In genomic region chr13:110538632-110539031, GRCh38 we compare ENCODE assay signal across 11 cellular contexts.
A peak's percentile ranks its signal among the peaks of the same experiment; 100 is the strongest.
DNase-seq lines count a peak whose midpoint lies in the region; ATAC-seq lines count a peak whose summit lies in the region.
"Had no signal": no experiment of that assay in that cellular context is flagged by ENCODE, and none has a peak within 500 bp of the region (broad histone marks: within the 10 kb centered on the region; RNA-seq: fewer than 3 reads in every experiment).

No MANE protein-coding gene starts in this region.

- H3K36me3 Mint-ChIP-seq in stimulated activated memory B cell treated with anti-CD40 and anti-IgM and Interleukin-4, amounts not matched to agents 10 μg/mL and 1 μg/mL and 100 μg/mL, for 72 hours = peaks cover 5% of the 10 kb centered on the region
- H3K36me3 Mint-ChIP-seq in effector memory CD8-positive, alpha-beta T cell (ENCODE audit: insufficient read depth) = peaks cover 6% of the 10 kb centered on the region

- H3K27ac Mint-ChIP-seq in stimulated activated memory B cell treated with anti-CD40 and anti-IgM and Interleukin-4, amounts not matched to agents 10 μg/mL and 1 μg/mL and 100 μg/mL, for 72 hours = no peak overlapping the region
- no peak overlapping the region for H3K27ac Mint-ChIP-seq in effector memory CD8-positive, alpha-beta T cell
- H3K27ac Mint-ChIP-seq: activated T-helper 2 cell treated with anti-CD3 and anti-CD28 coated beads, Interferon-gamma antibody, Interleukin-2, Interleukin-4, amounts not matched to agents 10 μg/mL and 5 μg/mL and 100 μg/mL, durations not matched to agents 14 hours and 24 hours and 36 hours had no signal

- H3K27me3 Mint-ChIP-seq in stimulated activated memory B cell treated with anti-CD40 and anti-IgM and Interleukin-4, amounts not matched to agents 10 μg/mL and 1 μg/mL and 100 μg/mL, for 72 hours = no peaks in the 10 kb centered on the region
- peaks cover 0 to 5% of the 10 kb centered on the region in 2 donors for H3K27me3 Mint-ChIP-seq in effector memory CD8-positive, alpha-beta T cell

- peak; percentile 61 for ATAC-seq in GM19043 (IDR thresholded peaks at IDR 0.05; ENCODE audit: low read depth, unreplicated experiment)
- ATAC-seq in HG03342 (IDR thresholded peaks at IDR 0.05; ENCODE audit: unreplicated experiment) = peak; percentile 53
- ATAC-seq in stimulated activated memory B cell treated with anti-CD40 and anti-IgM and Interleukin-4, amounts not matched to agents 10 μg/mL and 1 μg/mL and 100 μg/mL, for 72 hours = peak; percentile 20
- no peak for ATAC-seq in HG03469 (IDR thresholded peaks at IDR 0.05; ENCODE audit: unreplicated experiment)
- ATAC-seq in effector memory CD8-positive, alpha-beta T cell (replicated peaks) = no peak

- DNase-seq in fibroblast of gingiva (ENCODE audit: low read depth) (peak; percentile 25), NCI-H1436 treated with DMSO at 0.1 percent for 48 hours (lab: John Stamatoyannopoulos, UW) (no peak)
- no peak for DNase-seq in activated T-cell treated with anti-CD3 and anti-CD28 coated beads, Interleukin-2, amount 50 U/mL, for 48 hours
- DNase-seq in effector memory CD8-positive, alpha-beta T cell = no peak
- DNase-seq: islet precursor cell, NCI-H2171 had no signal

- peaks cover 27% of the 10 kb centered on the region for H3K4me1 Mint-ChIP-seq in stimulated activated memory B cell treated with anti-CD40 and anti-IgM and Interleukin-4, amounts not matched to agents 10 μg/mL and 1 μg/mL and 100 μg/mL, for 72 hours
- H3K4me1 Mint-ChIP-seq in effector memory CD8-positive, alpha-beta T cell (ENCODE audit: low read depth in 2 of 2) = no peaks in the 10 kb centered on the region

- H3K9me3 Mint-ChIP-seq in stimulated activated memory B cell treated with anti-CD40 and anti-IgM and Interleukin-4, amounts not matched to agents 10 μg/mL and 1 μg/mL and 100 μg/mL, for 72 hours = no peaks in the 10 kb centered on the region
- H3K9me3 Mint-ChIP-seq in effector memory CD8-positive, alpha-beta T cell = no peaks in the 10 kb centered on the region
- H3K9me3 Mint-ChIP-seq: activated T-helper 2 cell treated with anti-CD3 and anti-CD28 coated beads, Interferon-gamma antibody, Interleukin-2, Interleukin-4, amounts not matched to agents 10 μg/mL and 5 μg/mL and 100 μg/mL, durations not matched to agents 14 hours and 24 hours and 36 hours had no signal

- H3K4me3 Mint-ChIP-seq in stimulated activated memory B cell treated with anti-CD40 and anti-IgM and Interleukin-4, amounts not matched to agents 10 μg/mL and 1 μg/mL and 100 μg/mL, for 72 hours = no peak overlapping the region
- no peak overlapping the region for H3K4me3 Mint-ChIP-seq in effector memory CD8-positive, alpha-beta T cell

Comparison
In these comparisons a context has a peak if more than half of its experiments do, and no peak if none do; other contexts are left out.
1. ATAC-seq: peak in GM19043 (single experiment), HG03342 (single experiment) and stimulated activated memory B cell treated with anti-CD40 and anti-IgM and Interleukin-4, amounts not matched to agents 10 μg/mL and 1 μg/mL and 100 μg/mL, for 72 hours (single experiment); none in HG03469 (single experiment) and effector memory CD8-positive, alpha-beta T cell (single experiment).